14 cellular contexts compared by ENCODE assay signal in the genomic region with DNA sequence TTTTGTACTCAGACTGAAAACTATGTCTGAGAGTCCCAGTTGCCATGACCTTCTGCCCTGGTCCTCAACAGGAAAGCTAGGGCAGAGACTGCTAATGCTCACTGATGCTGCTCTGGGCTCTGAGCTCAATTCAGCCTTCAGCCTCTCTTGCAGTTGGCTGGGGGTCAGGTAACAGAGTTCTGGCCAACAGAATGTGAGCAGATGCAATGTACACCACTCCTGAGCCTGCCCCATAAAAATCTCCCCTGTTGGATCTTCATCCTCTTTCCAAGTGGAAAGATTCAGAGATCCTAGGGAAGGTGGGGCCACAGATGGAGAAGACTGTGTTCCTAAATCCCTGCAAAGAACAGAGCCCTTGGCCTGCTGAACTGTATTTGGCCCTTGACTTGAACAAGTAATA.
"Had no signal": no experiment of that assay in that cellular context is flagged by ENCODE, and none has a peak within 500 bp of the region (broad histone marks: within the 10 kb centered on the region; RNA-seq: fewer than 3 reads in every experiment).

No MANE protein-coding gene starts in this region.

- H3K27ac ChIP-seq: left lung, neutrophil, pancreas, tibial artery had no signal

- H3K36me3 ChIP-seq: left lung, neutrophil, pancreas, tibial artery had no signal

- H3K9me3 ChIP-seq: left lung, neutrophil, pancreas, tibial artery had no signal

- H3K27me3 ChIP-seq: left lung, neutrophil, pancreas, tibial artery had no signal

- H3K4me1 ChIP-seq: left lung had no signal

- H3K4me3 ChIP-seq: left lung, pancreas, tibial artery had no signal

- DNase-seq: activated CD4-positive, alpha-beta T cell treated with anti-CD3 and anti-CD28 coated beads for 36 hours; activated CD4-positive, alpha-beta T cell treated with anti-CD3 and anti-CD28 coated beads, Interleukin-2, amount 50 U/mL, for 48 hours; effector CD8-positive, alpha-beta T cell; hypothalamus; islet precursor cell; left lung; naive thymus-derived CD8-positive, alpha-beta T cell; pancreas; stimulated activated CD4-positive, alpha-beta T cell treated with anti-CD3 and anti-CD28 coated beads, Interleukin-2, amount 100 ng/mL, for 24 hours; stimulated activated naive CD4-positive, alpha-beta T cell treated with Interleukin-2 at 50 U/mL for 16 hours; T-cell; tibial artery had no signal

- ATAC-seq: activated CD4-positive, alpha-beta T cell treated with anti-CD3 and anti-CD28 coated beads for 36 hours; left lung; naive thymus-derived CD8-positive, alpha-beta T cell; T-cell; WTC11 had no signal
